In the genomic region with DNA sequence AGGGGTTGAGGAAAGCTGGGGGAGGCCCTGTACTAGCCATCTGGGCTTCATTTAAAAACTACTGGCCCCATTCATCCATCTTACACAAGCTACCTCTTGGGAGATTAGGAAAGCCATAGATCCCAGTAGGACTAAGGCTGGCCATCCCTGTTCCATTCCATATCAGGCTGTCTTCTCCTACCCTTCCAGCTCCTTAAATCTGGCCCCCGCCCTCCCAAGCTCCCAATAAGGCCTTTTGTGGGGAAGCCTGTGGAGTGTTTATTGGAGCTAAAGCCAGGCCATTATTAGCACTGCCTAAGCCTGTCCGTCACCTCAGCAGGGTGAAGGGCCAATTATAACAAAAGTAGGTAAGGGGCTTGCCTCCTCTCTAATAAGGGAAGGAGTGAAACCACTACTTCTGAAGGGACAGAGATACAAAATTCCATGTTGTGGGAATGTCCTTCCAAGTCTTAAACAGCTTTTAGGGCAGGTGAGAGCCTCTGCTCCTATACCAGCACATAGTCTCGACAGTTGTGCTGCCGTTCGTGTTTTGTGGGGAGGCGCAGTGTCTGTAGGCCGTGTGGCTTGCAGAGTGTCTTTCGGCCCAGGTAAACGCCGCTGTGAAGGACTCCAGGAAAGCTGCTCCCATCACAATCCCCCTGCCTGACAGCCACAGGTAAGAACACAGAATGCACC, we compare ENCODE assay signal across 9 cellular contexts. TPM values are rescaled to one million over a fixed set of nuclear protein-coding genes. Genes with fewer than 3 reads are reported as not detected.
DNase-seq lines count a peak whose midpoint lies in the region; ATAC-seq and TF ChIP-seq lines count a peak whose summit lies in the region.
"Had no signal": no experiment of that assay in that cellular context is flagged by ENCODE, and none has a peak within 500 bp of the region (broad histone marks: within the 10 kb centered on the region; RNA-seq: fewer than 3 reads in every experiment).

No MANE protein-coding gene starts in this region.

- H3K4me1 ChIP-seq in CD8-positive, alpha-beta memory T cell (ENCODE audit: insufficient read depth, low read length), result peaks cover 37% of the 10 kb centered on the region
- H3K4me1 ChIP-seq in osteoblast (ENCODE audit: insufficient read depth, low read length), result peaks cover 25% of the 10 kb centered on the region
- H3K4me1 ChIP-seq in PC-3 (ENCODE audit: insufficient read depth, low read length), result peaks cover 26% of the 10 kb centered on the region

- H2AFZ ChIP-seq in osteoblast (ENCODE audit: low read length), result no peak overlapping the region
- no peak overlapping the region for H2AFZ ChIP-seq in PC-3 (ENCODE audit: low read length)

- H3K4me3 Mint-ChIP-seq in CD8-positive, alpha-beta memory T cell, result peak overlapping the region; percentile 29 to 92 (median 59)
- H3K4me3 Mint-ChIP-seq in IgD-negative memory B cell (peak overlapping the region in 1 of 4 donors; percentile 79), endothelial cell (ENCODE audit: unreplicated experiment) (peak overlapping the region; percentile 100)

- DNase-seq in CD8-positive, alpha-beta memory T cell, result no peak
- DNase-seq in endothelial cell (ENCODE audit: low spot score) (no peak), osteoblast (ENCODE audit: insufficient read length, low spot score, missing footprints) (no peak), SIG-M5 (lab: John Stamatoyannopoulos, UW) (no peak), PC-3 (no peak), posterior vena cava (ENCODE audit: low spot score) (no peak)
- DNase-seq: activated CD4-positive, alpha-beta T cell treated with anti-CD3 and anti-CD28 coated beads for 4 hours had no signal

- BruUV-seq in PC-3 (replicated peaks; lab: Mats Ljungman, UMichigan), result no TSS peak

- ATAC-seq in GM21786 (IDR thresholded peaks at IDR 0.05; ENCODE audit: unreplicated experiment), result no peak
- ATAC-seq in PC-3, result no peak

- TF ChIP-seq CTCF in endothelial cell (IDR thresholded peaks at IDR 0.05; ENCODE audit: unreplicated experiment) (no peak), osteoblast (IDR thresholded peaks at IDR 0.05; ENCODE audit: extremely low read depth, low read depth, low read length) (no peak), PC-3 (conservative IDR thresholded peaks at IDR 0.05; ENCODE audit: low read depth, low read length) (no peak)

- peaks cover 51% of the 10 kb centered on the region for H3K36me3 ChIP-seq in CD8-positive, alpha-beta memory T cell (ENCODE audit: insufficient read depth, low read length)
- peaks cover 70% of the 10 kb centered on the region for H3K36me3 ChIP-seq in osteoblast (ENCODE audit: insufficient read depth, low read length)
- peaks cover 48% of the 10 kb centered on the region for H3K36me3 ChIP-seq in PC-3 (ENCODE audit: low read depth, low read length)

- peak overlapping the region; percentile 6 for H3K27ac ChIP-seq in CD8-positive, alpha-beta memory T cell (ENCODE audit: low read depth, low read length)
- H3K27ac ChIP-seq in osteoblast (ENCODE audit: low read depth, low read length), result peak overlapping the region; percentile 87
- no peak overlapping the region for H3K27ac ChIP-seq in PC-3 (ENCODE audit: low read length)

- H3K27ac Mint-ChIP-seq in CD8-positive, alpha-beta memory T cell, result peak overlapping the region; percentile 41 to 100 (median 96)
- H3K27ac Mint-ChIP-seq in IgD-negative memory B cell (peak overlapping the region in 2 of 3 donors; percentile 51 to 73), endothelial cell (ENCODE audit: unreplicated experiment) (peak overlapping the region; percentile 93)

- CTCF ChIA-PET in CD8-positive, alpha-beta memory T cell (lab: Charles Lee), result interaction anchor here (1.2 to 3.7 kb wide), 6 partner anchors 10 to 115 kb away, joined by 3 to 24 read pairs (median 4); partner anchors contain the start of genes ESYT1, SMARCC2 and ZC3H10
- CTCF ChIA-PET in PC-3 (lab: Charles Lee), result no interaction called here

- no peaks in the 10 kb centered on the region for H3K27me3 ChIP-seq in CD8-positive, alpha-beta memory T cell (ENCODE audit: insufficient read depth, low read length, poor library complexity, severe bottlenecking)
- H3K27me3 ChIP-seq in osteoblast (ENCODE audit: insufficient read depth, low read length) (no peaks in the 10 kb centered on the region), PC-3 (ENCODE audit: low read length) (no peaks in the 10 kb centered on the region)

- H4K20me1 ChIP-seq in osteoblast (ENCODE audit: insufficient read depth, low read length), result peaks cover 44% of the 10 kb centered on the region
- H4K20me1 ChIP-seq in PC-3 (ENCODE audit: low read length), result peaks cover 34% of the 10 kb centered on the region

- intact Hi-C loops in PC-3 (cut with micrococcal nuclease) (no loop called here), posterior vena cava (cut with DNase I) (loop anchor here in 1 of 2 donors (1.0 kb wide), 1 partner anchor 17 kb away; no protein-coding TSS in a partner anchor)

- peaks cover 38 to 42% (median 42%) of the 10 kb centered on the region in 3 donors for H3K4me1 Mint-ChIP-seq in CD8-positive, alpha-beta memory T cell
- peaks cover 18 to 27% (median 21%) of the 10 kb centered on the region in 3 donors for H3K4me1 Mint-ChIP-seq in IgD-negative memory B cell
- peaks cover 40% of the 10 kb centered on the region for H3K4me1 Mint-ChIP-seq in endothelial cell (ENCODE audit: unreplicated experiment)

- no peaks in the 10 kb centered on the region for H3K27me3 Mint-ChIP-seq in CD8-positive, alpha-beta memory T cell
- H3K27me3 Mint-ChIP-seq in IgD-negative memory B cell (no peaks in the 10 kb centered on the region), endothelial cell (ENCODE audit: unreplicated experiment) (peaks cover 62% of the 10 kb centered on the region)

- H3K9me3 Mint-ChIP-seq in CD8-positive, alpha-beta memory T cell, result no peaks in the 10 kb centered on the region
- H3K9me3 Mint-ChIP-seq in IgD-negative memory B cell, result no peaks in the 10 kb centered on the region
- H3K9me3 Mint-ChIP-seq in endothelial cell (ENCODE audit: unreplicated experiment), result no peaks in the 10 kb centered on the region

- no peaks in the 10 kb centered on the region for H3K9me3 ChIP-seq in CD8-positive, alpha-beta memory T cell (ENCODE audit: low read length)
- no peaks in the 10 kb centered on the region for H3K9me3 ChIP-seq in osteoblast (ENCODE audit: low read depth, low read length)
- no peaks in the 10 kb centered on the region for H3K9me3 ChIP-seq in PC-3 (ENCODE audit: low read length)

- H3K9ac ChIP-seq in PC-3 (ENCODE audit: low read length), result no peak overlapping the region

- H3K79me2 ChIP-seq in osteoblast (ENCODE audit: insufficient read depth, low read length), result peaks cover 40% of the 10 kb centered on the region
- peaks cover 38% of the 10 kb centered on the region for H3K79me2 ChIP-seq in PC-3 (ENCODE audit: low read length)

- H3K4me3 ChIP-seq in CD8-positive, alpha-beta memory T cell (ENCODE audit: low read length), result no peak overlapping the region
- H3K4me3 ChIP-seq in osteoblast (ENCODE audit: insufficient read depth, low read length), result no peak overlapping the region
- no peak overlapping the region for H3K4me3 ChIP-seq in PC-3 (ENCODE audit: low read length)

- H3K4me2 ChIP-seq in osteoblast (ENCODE audit: insufficient read depth, low read length) (peak overlapping the region; percentile 99), PC-3 (ENCODE audit: low read length) (no peak overlapping the region)

- no peaks in the 10 kb centered on the region for H3K9me2 ChIP-seq in PC-3 (replicated peaks; ENCODE audit: low read length)

- peaks cover 0 to 82% (median 12%) of the 10 kb centered on the region in 3 donors for H3K36me3 Mint-ChIP-seq in CD8-positive, alpha-beta memory T cell
- H3K36me3 Mint-ChIP-seq in IgD-negative memory B cell (peaks cover 4% of the 10 kb centered on the region), endothelial cell (ENCODE audit: low read depth, unreplicated experiment) (peaks cover 64% of the 10 kb centered on the region)

- H3F3A ChIP-seq in PC-3 (ENCODE audit: low read length, unreplicated experiment), result peaks cover 13% of the 10 kb centered on the region

- POLR2A ChIA-PET in CD8-positive, alpha-beta memory T cell (lab: Charles Lee), result interaction anchor here (0.7 to 1.9 kb wide), 7 partner anchors 11 to 155 kb away, joined by 3 to 11 read pairs (median 3); partner anchors contain the start of genes ESYT1, SMARCC2 and ZC3H10
- POLR2A ChIA-PET in PC-3 (lab: Charles Lee; ENCODE audit: unreplicated experiment), result interaction anchor here (0.5 kb wide), 1 partner anchor 32 kb away, joined by 6 read pairs; no protein-coding TSS in a partner anchor

RNA-seq across cellular contexts. Expression of gene MYL6, which starts 3.7 kb away (rescaled TPM):
- 1,000 to 10,000 TPM; 1,010 to 1,017 TPM for total RNA-seq in CD8-positive, alpha-beta memory T cell
- polyA plus RNA-seq in CD8-positive, alpha-beta memory T cell, result 2,423 TPM
- polyA plus RNA-seq in IgD-negative memory B cell, result 1,656 TPM
- total RNA-seq in endothelial cell (ENCODE audit: unreplicated experiment) (2,481 TPM), osteoblast (848 and 873 TPM in 2 replicates), PC-3 (2014; rRNA removed) (1,385 and 1,597 TPM in 2 replicates), posterior vena cava (1,000 to 10,000 TPM; 3,219 to 3,986 TPM)

RNA-seq across cellular contexts. Expression of gene MYL6B, which starts 9.4 kb away (rescaled TPM):
- 10 to 100 TPM; 68.6 to 70.0 TPM for total RNA-seq in CD8-positive, alpha-beta memory T cell
- 6.2 TPM for polyA plus RNA-seq in CD8-positive, alpha-beta memory T cell
- polyA plus RNA-seq in IgD-negative memory B cell, result 25.2 TPM
- total RNA-seq in endothelial cell (ENCODE audit: unreplicated experiment) (170 TPM), osteoblast (49.8 and 53.9 TPM in 2 replicates), PC-3 (2014; rRNA removed) (153 and 178 TPM in 2 replicates), posterior vena cava (10 to 100 TPM; 32.9 to 35.7 TPM)

RNA-seq across cellular contexts. Expression of gene SMARCC2, which starts 27.5 kb away (rescaled TPM):
- total RNA-seq in CD8-positive, alpha-beta memory T cell, result 100 to 1,000 TPM; 107 to 118 TPM
- polyA plus RNA-seq in CD8-positive, alpha-beta memory T cell, result 92.4 TPM
- polyA plus RNA-seq in IgD-negative memory B cell, result 81.9 TPM
- total RNA-seq in endothelial cell (ENCODE audit: unreplicated experiment) (105 TPM), osteoblast (65.9 and 70.4 TPM in 2 replicates), PC-3 (2014; rRNA removed) (38.4 and 39.4 TPM in 2 replicates), posterior vena cava (10 to 100 TPM; 81.0 to 93.9 TPM)

RNA-seq across cellular contexts. Expression of gene ESYT1, which starts 33.7 kb away (rescaled TPM):
- total RNA-seq in CD8-positive, alpha-beta memory T cell, result 100 to 1,000 TPM; 185 to 191 TPM
- polyA plus RNA-seq in CD8-positive, alpha-beta memory T cell, result 374 TPM
- polyA plus RNA-seq in IgD-negative memory B cell, result 156 TPM
- total RNA-seq in endothelial cell (ENCODE audit: unreplicated experiment), result 302 TPM
- 239 and 304 TPM in 2 replicates for total RNA-seq in osteoblast
- total RNA-seq in PC-3 (2014; rRNA removed), result 120 and 176 TPM in 2 replicates
- total RNA-seq in posterior vena cava, result 100 to 1,000 TPM; 113 to 120 TPM

RNA-seq across cellular contexts. Expression of gene ZC3H10, which starts 43.7 kb away (rescaled TPM):
- 1 to 10 TPM; 8.1 to 9.0 TPM for total RNA-seq in CD8-positive, alpha-beta memory T cell
- polyA plus RNA-seq in CD8-positive, alpha-beta memory T cell, result 3.2 TPM
- 2.9 TPM for polyA plus RNA-seq in IgD-negative memory B cell
- total RNA-seq in endothelial cell (ENCODE audit: unreplicated experiment) (10.4 TPM), osteoblast (9.0 and 10.6 TPM in 2 replicates), PC-3 (2014; rRNA removed) (4.8 and 5.6 TPM in 2 replicates), posterior vena cava (1 to 10 TPM; 7.9 to 8.0 TPM)
